In the genomic region with DNA sequence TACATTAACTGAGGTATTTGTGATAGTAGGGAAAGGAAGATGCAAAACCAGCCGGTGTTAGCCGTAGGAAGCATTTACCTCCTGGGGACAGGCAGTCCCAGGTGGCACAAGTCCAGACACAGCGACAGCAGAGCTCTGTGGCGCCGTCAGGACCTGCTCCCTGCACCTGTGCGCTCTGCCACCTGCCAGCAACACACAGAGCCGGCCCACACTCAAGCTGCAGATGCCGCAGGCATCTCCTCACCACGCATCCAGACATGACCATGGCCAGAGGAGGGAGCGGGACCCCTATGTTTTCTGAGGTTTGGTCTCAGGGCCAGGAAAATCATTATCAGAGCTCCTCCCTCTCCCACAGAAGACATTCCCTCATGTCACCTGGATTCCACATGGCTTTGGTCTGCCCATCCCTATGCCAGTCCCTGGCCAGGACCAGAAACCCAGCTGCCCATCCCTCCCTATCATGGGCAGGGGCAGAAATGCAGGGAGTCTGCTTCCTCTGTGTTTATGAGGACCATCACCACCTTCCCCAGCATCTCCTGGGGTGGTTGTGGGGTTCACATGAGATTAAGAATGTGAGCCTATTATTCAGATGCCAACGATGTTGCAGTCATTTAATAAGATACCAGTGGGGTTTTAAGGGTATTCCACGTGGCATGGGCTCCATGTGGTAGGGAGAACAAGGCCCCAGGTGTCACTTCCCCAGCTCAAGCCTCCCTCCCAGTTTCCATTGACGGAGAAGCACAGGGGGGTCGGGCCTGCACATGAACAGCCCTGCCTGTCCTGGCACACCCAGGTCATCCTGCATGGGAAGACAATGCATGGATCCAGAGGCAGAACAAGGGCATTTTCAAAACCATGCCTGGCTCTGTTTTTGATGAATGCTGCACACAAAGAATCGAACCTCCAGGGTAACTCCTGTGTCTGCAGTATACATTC, we compare ENCODE assay signal across 25 cellular contexts.
A peak's percentile ranks its signal among the peaks of the same experiment; 100 is the strongest.
DNase-seq lines count a peak whose midpoint lies in the region; ATAC-seq lines count a peak whose summit lies in the region.
"Had no signal": no experiment of that assay in that cellular context is flagged by ENCODE, and none has a peak within 500 bp of the region (broad histone marks: within the 10 kb centered on the region; RNA-seq: fewer than 3 reads in every experiment).

No MANE protein-coding gene starts in this region.

- H3K27ac Mint-ChIP-seq in activated CD4-positive, alpha-beta T cell treated with anti-CD3 and anti-CD28 coated beads, Interleukin-2, amount 10 ng/mL, durations not matched to agents 7 days and 5 days = no peak overlapping the region
- H3K27ac Mint-ChIP-seq: activated CD8-positive, alpha-beta memory T cell treated with anti-CD3 and anti-CD28 coated beads, Interleukin-2, amount 10 ng/mL, durations not matched to agents 7 days and 5 days; natural killer cell; stimulated activated memory B cell treated with anti-CD40 and anti-IgM and Interleukin-4, amounts not matched to agents 10 μg/mL and 1 μg/mL and 100 μg/mL, for 72 hours; T-helper 17 cell had no signal

- DNase-seq in NCI-H146 treated with DMSO at 0.1 percent for 48 hours (lab: John Stamatoyannopoulos, UW; ENCODE audit: unreplicated experiment) (peak; percentile 0), NCI-H345 (lab: John Stamatoyannopoulos, UW) (peak; percentile 70), cerebellar nuclear complex (lab: John Stamatoyannopoulos, UW) (peak; percentile 5 to 9), posterior vena cava (ENCODE audit: low spot score) (peak; percentile 66), putamen (ENCODE audit: low spot score) (no peak)
- no peak for DNase-seq in activated CD4-positive, alpha-beta T cell treated with anti-CD3 and anti-CD28 coated beads, Interleukin-2, amount 10 ng/mL, durations not matched to agents 7 days and 5 days
- DNase-seq: activated CD4-positive, alpha-beta T cell treated with anti-CD3 and anti-CD28 coated beads, Interleukin-2, amount 50 U/mL, for 4 hours; activated CD4-positive, CD25-positive, alpha-beta regulatory T cell; activated CD8-positive, alpha-beta memory T cell treated with anti-CD3 and anti-CD28 coated beads, Interleukin-2, amount 10 ng/mL, durations not matched to agents 7 days and 5 days; activated naive CD4-positive, alpha-beta T cell treated with Interleukin-2 at 50 U/mL for 16 hours; activated T-cell treated with anti-CD3 and anti-CD28 coated beads, Interleukin-2, amount 50 U/mL, for 4 hours; DMS53; lower lobe of right lung; mucosa of descending colon; natural killer cell; NCI-H187 treated with DMSO at 0.1 percent for 48 hours; NCI-H446 treated with DMSO at 0.1 percent for 48 hours; PC-9; Right ventricle myocardium superior; T-helper 17 cell; upper lobe of left lung had no signal

- POLR2A ChIA-PET in activated CD4-positive, alpha-beta T cell treated with anti-CD3 and anti-CD28 coated beads, Interleukin-2, amount 10 ng/mL, durations not matched to agents 7 days and 5 days (lab: Charles Lee) = no interaction called here

- no peaks in the 10 kb centered on the region for H3K27me3 Mint-ChIP-seq in activated CD4-positive, alpha-beta T cell treated with anti-CD3 and anti-CD28 coated beads, Interleukin-2, amount 10 ng/mL, durations not matched to agents 7 days and 5 days
- H3K27me3 Mint-ChIP-seq: activated CD8-positive, alpha-beta memory T cell treated with anti-CD3 and anti-CD28 coated beads, Interleukin-2, amount 10 ng/mL, durations not matched to agents 7 days and 5 days; central memory CD8-positive, alpha-beta T cell; stimulated activated memory B cell treated with anti-CD40 and anti-IgM and Interleukin-4, amounts not matched to agents 10 μg/mL and 1 μg/mL and 100 μg/mL, for 72 hours; T-helper 17 cell had no signal

- intact Hi-C loops in posterior vena cava (cut with DNase I) = no loop called here

- H3K9me3 Mint-ChIP-seq in activated CD4-positive, alpha-beta T cell treated with anti-CD3 and anti-CD28 coated beads, Interleukin-2, amount 10 ng/mL, durations not matched to agents 7 days and 5 days = peaks cover 21% of the 10 kb centered on the region
- H3K9me3 Mint-ChIP-seq: activated T-cell treated with anti-CD3 and anti-CD28 coated beads, Interleukin-2, amount 50 U/mL, for 4 hours; stimulated activated memory B cell treated with anti-CD40 and anti-IgM and Interleukin-4, amounts not matched to agents 10 μg/mL and 1 μg/mL and 100 μg/mL, for 72 hours had no signal

- no peaks in the 10 kb centered on the region for H3K36me3 Mint-ChIP-seq in activated CD4-positive, alpha-beta T cell treated with anti-CD3 and anti-CD28 coated beads, Interleukin-2, amount 10 ng/mL, durations not matched to agents 7 days and 5 days (ENCODE audit: low read depth)
- H3K36me3 Mint-ChIP-seq: activated CD8-positive, alpha-beta memory T cell treated with anti-CD3 and anti-CD28 coated beads, Interleukin-2, amount 10 ng/mL, durations not matched to agents 7 days and 5 days; natural killer cell; stimulated activated memory B cell treated with anti-CD40 and anti-IgM and Interleukin-4, amounts not matched to agents 10 μg/mL and 1 μg/mL and 100 μg/mL, for 72 hours had no signal

- H3K4me1 Mint-ChIP-seq in activated CD4-positive, alpha-beta T cell treated with anti-CD3 and anti-CD28 coated beads, Interleukin-2, amount 10 ng/mL, durations not matched to agents 7 days and 5 days = no peaks in the 10 kb centered on the region
- H3K4me1 Mint-ChIP-seq: activated CD8-positive, alpha-beta memory T cell treated with anti-CD3 and anti-CD28 coated beads, Interleukin-2, amount 10 ng/mL, durations not matched to agents 7 days and 5 days; central memory CD8-positive, alpha-beta T cell; natural killer cell; stimulated activated memory B cell treated with anti-CD40 and anti-IgM and Interleukin-4, amounts not matched to agents 10 μg/mL and 1 μg/mL and 100 μg/mL, for 72 hours; T-helper 17 cell had no signal

- no peak overlapping the region for H3K4me3 Mint-ChIP-seq in activated CD4-positive, alpha-beta T cell treated with anti-CD3 and anti-CD28 coated beads, Interleukin-2, amount 10 ng/mL, durations not matched to agents 7 days and 5 days
- H3K4me3 Mint-ChIP-seq: activated CD8-positive, alpha-beta memory T cell treated with anti-CD3 and anti-CD28 coated beads, Interleukin-2, amount 10 ng/mL, durations not matched to agents 7 days and 5 days; activated T-cell treated with anti-CD3 and anti-CD28 coated beads, Interleukin-2, amount 50 U/mL, for 4 hours; central memory CD8-positive, alpha-beta T cell; natural killer cell; stimulated activated memory B cell treated with anti-CD40 and anti-IgM and Interleukin-4, amounts not matched to agents 10 μg/mL and 1 μg/mL and 100 μg/mL, for 72 hours; T-helper 17 cell had no signal

- no peak for ATAC-seq in HG02973 (IDR thresholded peaks at IDR 0.05; ENCODE audit: unreplicated experiment)
- no peak for ATAC-seq in GM18511 (IDR thresholded peaks at IDR 0.05; ENCODE audit: unreplicated experiment)
- ATAC-seq: activated CD8-positive, alpha-beta memory T cell treated with anti-CD3 and anti-CD28 coated beads, Interleukin-2, amount 10 ng/mL, durations not matched to agents 7 days and 5 days; activated T-cell treated with anti-CD3 and anti-CD28 coated beads, Interleukin-2, amount 50 U/mL, for 4 hours; lower lobe of right lung; mucosa of descending colon; natural killer cell; stimulated activated memory B cell treated with anti-CD40 and anti-IgM and Interleukin-4, amounts not matched to agents 10 μg/mL and 1 μg/mL and 100 μg/mL, for 72 hours; T-helper 17 cell had no signal

- CTCF ChIA-PET in activated CD4-positive, alpha-beta T cell treated with anti-CD3 and anti-CD28 coated beads, Interleukin-2, amount 10 ng/mL, durations not matched to agents 7 days and 5 days (lab: Charles Lee) = no interaction called here

Comparison
In these comparisons a context has a peak if more than half of its experiments do, and no peak if none do; other contexts are left out.
1. DNase-seq: peak in NCI-H146 treated with DMSO at 0.1 percent for 48 hours (single experiment), NCI-H345 (single experiment), cerebellar nuclear complex (2 of 2) and posterior vena cava (single experiment); none in activated CD4-positive, alpha-beta T cell treated with anti-CD3 and anti-CD28 coated beads, Interleukin-2, amount 10 ng/mL, durations not matched to agents 7 days and 5 days (single experiment) and putamen (single experiment).